ENCODE assay signal across 17 cellular contexts in genomic region chr2:208329485-208329884, GRCh38.
DNase-seq lines count a peak whose midpoint lies in the region; ATAC-seq and TF ChIP-seq lines count a peak whose summit lies in the region.
"Had no signal": no experiment of that assay in that cellular context is flagged by ENCODE, and none has a peak within 500 bp of the region (broad histone marks: within the 10 kb centered on the region; RNA-seq: fewer than 3 reads in every experiment).

No MANE protein-coding gene starts in this region.

- ATAC-seq in memory B cell (ENCODE audit: low read depth) = no peak
- ATAC-seq: CD8-positive, alpha-beta T cell; HCT116 had no signal

- H3K9me3 ChIP-seq in mammary epithelial cell (replicated peaks; ENCODE audit: insufficient read depth, low read length) = no peaks in the 10 kb centered on the region

- peaks cover 10% of the 10 kb centered on the region for H3K36me3 Mint-ChIP-seq in IgD-negative memory B cell
- peaks cover 43% of the 10 kb centered on the region for H3K36me3 Mint-ChIP-seq in memory B cell

- DNase-seq in NCI-H1105 treated with DMSO at 0.1 percent for 48 hours (lab: John Stamatoyannopoulos, UW) = peak; percentile 7
- DNase-seq in NCI-H1105 (lab: John Stamatoyannopoulos, UW) = no peak
- DNase-seq in mammary epithelial cell = peak; percentile 36
- no peak for DNase-seq in memory B cell (ENCODE audit: low spot score in 2 of 2)
- DNase-seq in NCI-H446 (lab: John Stamatoyannopoulos, UW) = no peak
- no peak for DNase-seq in dermis blood vessel endothelial cell
- DNase-seq: Calu3; CD8-positive, alpha-beta T cell; DMS79 treated with DMSO at 0.1 percent for 48 hours; GF-D8; GOT3; H7; HFFc6 had no signal

- H3K36me3 ChIP-seq in mammary epithelial cell (ENCODE audit: insufficient read depth, low read length) = peaks cover 29% of the 10 kb centered on the region

- in situ Hi-C loops in mammary epithelial cell (cut with MboI; ENCODE audit: low sequenced_read_pairs in 2 of 2) = no loop called here

- no TSS peak for BruUV-seq in mammary epithelial cell (replicated peaks; lab: Mats Ljungman, UMichigan)

- H3K27me3 Mint-ChIP-seq in IgD-negative memory B cell (no peaks in the 10 kb centered on the region), memory B cell (no peaks in the 10 kb centered on the region)

- H3K27me3 ChIP-seq in mammary epithelial cell (ENCODE audit: insufficient read depth, low read length) = no peaks in the 10 kb centered on the region
- H3K27me3 ChIP-seq: BLaER1 treated with 17β-estradiol and CSF1 and Interleukin-3, amounts not matched to agents 10 nM and 100 nM had no signal

- no peak for TF ChIP-seq CTCF in mammary epithelial cell (conservative IDR thresholded peaks at IDR 0.05 in 1 of 2, IDR thresholded peaks at IDR 0.05 in 1 of 2; ENCODE audit: extremely low read depth in 1 of 2, insufficient read depth in 1 of 2, low read depth in 1 of 2, low read length in 2 of 2)

- H3K4me3 ChIP-seq in mammary epithelial cell (replicated peaks in 1 of 3; ENCODE audit: insufficient read depth in 1 of 3, low read depth in 2 of 3, low read length in 3 of 3) = no peak overlapping the region
- H3K4me3 ChIP-seq: BLaER1 treated with 17β-estradiol and CSF1 and Interleukin-3, amounts not matched to agents 10 nM and 100 nM had no signal

- peak overlapping the region; percentile 6 for H3K4me2 ChIP-seq in mammary epithelial cell (ENCODE audit: insufficient read depth, low read depth, low read length)
- H3K4me2 ChIP-seq: BLaER1 treated with 17β-estradiol and CSF1 and Interleukin-3, amounts not matched to agents 10 nM and 100 nM had no signal

- H3K9ac ChIP-seq in mammary epithelial cell (ENCODE audit: insufficient read depth, low read length) = no peak overlapping the region
- H3K9ac ChIP-seq: BLaER1 treated with 17β-estradiol and CSF1 and Interleukin-3, amounts not matched to agents 10 nM and 100 nM had no signal

- H3K4me3 Mint-ChIP-seq in IgD-negative memory B cell = no peak overlapping the region
- no peak overlapping the region for H3K4me3 Mint-ChIP-seq in memory B cell
- H3K4me3 Mint-ChIP-seq: CD8-positive, alpha-beta T cell; HFFc6 had no signal

- H2AFZ ChIP-seq in mammary epithelial cell (ENCODE audit: low read depth, low read length) = no peak overlapping the region

- H3K4me1 Mint-ChIP-seq in IgD-negative memory B cell = peaks cover 3 to 26% (median 19%) of the 10 kb centered on the region in 3 donors
- peaks cover 14% of the 10 kb centered on the region for H3K4me1 Mint-ChIP-seq in memory B cell

- H4K20me1 ChIP-seq in mammary epithelial cell (ENCODE audit: insufficient read depth, low read length) = no peaks in the 10 kb centered on the region

- intact Hi-C loops in mammary epithelial cell (cut with micrococcal nuclease) = no loop called here

- H3K79me2 ChIP-seq in mammary epithelial cell (ENCODE audit: insufficient read depth, low read length) = no peaks in the 10 kb centered on the region

- no peaks in the 10 kb centered on the region for H3K9me3 Mint-ChIP-seq in IgD-negative memory B cell
- H3K9me3 Mint-ChIP-seq in memory B cell = no peaks in the 10 kb centered on the region
- H3K9me3 Mint-ChIP-seq: CD8-positive, alpha-beta T cell; HFFc6 had no signal

- H3K27ac Mint-ChIP-seq in IgD-negative memory B cell (peak overlapping the region in 2 of 3 donors; percentile 10 to 39), memory B cell (peak overlapping the region; percentile 62)
- H3K27ac Mint-ChIP-seq: CD8-positive, alpha-beta T cell; HFFc6 had no signal

- CTCF ChIA-PET in mammary epithelial cell (lab: Charles Lee; ENCODE audit: low non-redundant PET) = no interaction called here

- no peak overlapping the region for H3K27ac ChIP-seq in mammary epithelial cell (ENCODE audit: insufficient read depth, low read depth, low read length)
- H3K27ac ChIP-seq: 22Rv1; BLaER1 treated with 17β-estradiol and CSF1 and Interleukin-3, amounts not matched to agents 10 nM and 100 nM had no signal

- dilution Hi-C loops in mammary epithelial cell (cut with HindIII; ENCODE audit: low sequenced_read_pairs) = no loop called here

- H3K4me1 ChIP-seq in mammary epithelial cell (ENCODE audit: insufficient read depth, low read length) = peaks cover 6% of the 10 kb centered on the region

Comparison
In these comparisons a context has a peak if more than half of its experiments do, and no peak if none do; other contexts are left out.
1. DNase-seq: peak in NCI-H1105 treated with DMSO at 0.1 percent for 48 hours (single experiment) and mammary epithelial cell (single experiment); none in NCI-H1105 (single experiment), memory B cell (0 of 2), NCI-H446 (0 of 2) and dermis blood vessel endothelial cell (single experiment).